Comparison of ENCODE assay signal across 8 cellular contexts in the genomic region with DNA sequence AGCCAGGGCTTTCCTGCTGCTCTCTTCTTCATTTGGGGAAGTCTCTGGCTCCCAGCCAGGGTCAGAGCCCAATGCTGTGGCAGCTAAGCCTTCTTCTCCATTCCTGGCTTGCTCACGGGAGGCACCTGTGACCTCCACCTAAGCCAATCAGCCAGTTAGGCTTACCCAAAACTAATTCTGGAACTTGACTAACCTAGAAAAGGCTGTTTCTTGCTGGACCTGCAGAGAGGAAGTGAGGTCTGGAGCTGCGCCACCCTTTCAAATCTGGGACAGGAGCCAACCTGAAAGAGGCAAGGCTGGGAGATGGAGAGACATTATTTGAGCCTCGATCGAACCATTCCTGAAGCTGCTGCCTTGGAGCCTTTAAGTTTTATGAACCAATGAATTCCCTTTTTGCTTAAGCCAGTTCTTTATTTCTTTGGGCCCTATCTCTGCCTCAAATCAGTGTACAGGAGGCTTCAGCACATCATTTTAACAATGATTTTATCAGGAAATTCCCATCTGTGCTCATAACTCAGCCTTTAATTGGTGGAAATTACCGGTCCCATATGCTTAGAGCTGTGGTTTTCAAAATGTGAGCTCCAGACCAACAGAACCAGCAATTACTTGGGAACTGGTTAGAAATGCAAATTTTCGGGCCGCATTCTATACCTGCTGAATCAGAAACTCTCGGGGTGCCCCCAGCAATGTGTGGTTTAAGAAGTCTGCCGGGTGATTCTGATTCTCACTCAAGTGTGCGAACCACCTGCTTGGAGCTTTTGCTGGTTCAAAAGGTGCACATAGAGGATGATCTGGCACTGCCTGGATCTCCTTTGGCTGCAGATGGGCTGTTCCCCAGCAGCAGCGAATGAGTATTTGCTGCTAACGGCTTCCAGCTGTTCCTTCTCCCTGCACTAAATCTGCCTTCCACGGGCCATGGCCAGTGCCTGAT. TPM values are rescaled to one million over a fixed set of nuclear protein-coding genes. Genes with fewer than 3 reads are reported as not detected.
A peak's percentile ranks its signal among the peaks of the same experiment; 100 is the strongest.
DNase-seq lines count a peak whose midpoint lies in the region; ATAC-seq and TF ChIP-seq lines count a peak whose summit lies in the region.

No MANE protein-coding gene starts in this region.

- no peaks in the 10 kb centered on the region for H4K20me1 ChIP-seq in SK-N-SH (ENCODE audit: insufficient read depth)

- H3K27me3 ChIP-seq in SK-N-SH (ENCODE audit: insufficient read depth) (no peaks in the 10 kb centered on the region), lung (ENCODE audit: control insufficient read depth, insufficient read depth) (no peaks in the 10 kb centered on the region)

- POLR2A ChIA-PET in SK-N-SH (lab: Yijun Ruan, JAX) = interaction anchor here (0.6 kb wide), 1 partner anchor 9 kb away, joined by 4 read pairs; no protein-coding TSS in a partner anchor

- H3F3A ChIP-seq in SK-N-SH (replicated peaks; ENCODE audit: insufficient read depth) = peaks cover 8% of the 10 kb centered on the region

- H3K27ac Mint-ChIP-seq in activated naive CD4-positive, alpha-beta T cell treated with anti-CD3 and anti-CD28 coated beads, Interleukin-2, amount 10 ng/mL, durations not matched to agents 7 days and 5 days = no peak overlapping the region

- 49% methylated on average over 11 of the region's 13 CpGs for WGBS in SK-N-SH (ENCODE audit: low lambda C conversion rate)
- WGBS in lung, 2 donors = 58 to 63% methylated on average over 13 of the region's 13 CpGs

- H2AFZ ChIP-seq in SK-N-SH (ENCODE audit: low read depth) = no peak overlapping the region

- TF ChIP-seq EP300 in SK-N-SH (IDR thresholded peaks at IDR 0.05; ENCODE audit: borderline replicate concordance in 1 of 2, low read depth in 1 of 2, low read length in 1 of 2) = no peak; a peak in 1 of 4 replicates

- TF ChIP-seq RAD21 in SK-N-SH (IDR thresholded peaks at IDR 0.05; ENCODE audit: low read length) = no peak

- H3K4me1 ChIP-seq in SK-N-SH (ENCODE audit: control insufficient read depth in 1 of 2, insufficient read depth in 2 of 2, low read depth in 1 of 2, low read length in 1 of 2) (peaks cover 13 to 32% of the 10 kb centered on the region in 2 experiments), lung (ENCODE audit: control insufficient read depth in 2 of 2, insufficient read depth in 2 of 2, low read length in 2 of 2) (peaks cover 0 to 7% of the 10 kb centered on the region in 2 donors)

- ATAC-seq in HG03095 (IDR thresholded peaks at IDR 0.05; ENCODE audit: unreplicated experiment) (peak; percentile 70), lung (ENCODE audit: insufficient read depth, low FRiP score) (no peak)

- H3K4me3 ChIP-seq in SK-N-SH (ENCODE audit: low read depth in 2 of 2, low read length in 1 of 2) (no peak overlapping the region), lung (no peak overlapping the region)

- no peak overlapping the region for H3K4me2 ChIP-seq in SK-N-SH

- H3K36me3 ChIP-seq in SK-N-SH (replicated peaks in 1 of 2; ENCODE audit: control insufficient read depth in 1 of 2, insufficient read depth in 2 of 2, low read length in 1 of 2) (no peaks in the 10 kb centered on the region), lung (ENCODE audit: control insufficient read depth in 2 of 2, insufficient read depth in 2 of 2, low read length in 2 of 2) (no peaks in the 10 kb centered on the region)

- H3K4me3 Mint-ChIP-seq in activated naive CD4-positive, alpha-beta T cell treated with anti-CD3 and anti-CD28 coated beads, Interleukin-2, amount 10 ng/mL, durations not matched to agents 7 days and 5 days = no peak overlapping the region

- DNase-seq in activated naive CD4-positive, alpha-beta T cell treated with Interleukin-2 at 50 U/mL for 16 hours = peak; percentile 18
- DNase-seq in activated naive CD4-positive, alpha-beta T cell treated with anti-CD3 and anti-CD28 coated beads, Interleukin-2, amount 10 ng/mL, durations not matched to agents 7 days and 5 days = no peak
- DNase-seq in SK-N-SH = peak; percentile 42
- DNase-seq in lung (ENCODE audit: low spot score) = peak; percentile 55
- no peak for DNase-seq in islet precursor cell
- no peak for DNase-seq in NK-92 (lab: John Stamatoyannopoulos, UW; ENCODE audit: unreplicated experiment)
- DNase-seq in ecto neural progenitor cell (ENCODE audit: low spot score) = no peak

- H3K4me1 Mint-ChIP-seq in activated naive CD4-positive, alpha-beta T cell treated with anti-CD3 and anti-CD28 coated beads, Interleukin-2, amount 10 ng/mL, durations not matched to agents 7 days and 5 days = peaks cover 30% of the 10 kb centered on the region

- H3K27ac ChIP-seq in SK-N-SH (ENCODE audit: low read depth in 2 of 2, low read length in 1 of 2) (peak overlapping the region; percentile 35 to 67; a peak in 3 of 4 replicates), lung (ENCODE audit: low read depth in 1 of 2, low read length in 1 of 2) (no peak overlapping the region)

- H3K9me3 ChIP-seq in SK-N-SH = no peaks in the 10 kb centered on the region
- no peaks in the 10 kb centered on the region for H3K9me3 ChIP-seq in lung (ENCODE audit: control insufficient read depth in 2 of 2, insufficient read depth in 1 of 2, low read length in 1 of 2)

- no peaks in the 10 kb centered on the region for H3K9me3 Mint-ChIP-seq in activated naive CD4-positive, alpha-beta T cell treated with anti-CD3 and anti-CD28 coated beads, Interleukin-2, amount 10 ng/mL, durations not matched to agents 7 days and 5 days

- H3K9ac ChIP-seq in SK-N-SH = no peak overlapping the region

- CTCF ChIA-PET in activated naive CD4-positive, alpha-beta T cell treated with anti-CD3 and anti-CD28 coated beads, Interleukin-2, amount 10 ng/mL, durations not matched to agents 7 days and 5 days (lab: Charles Lee) = interaction anchor here (1.0 to 3.0 kb wide), 3 partner anchors 23 to 54 kb away, joined by 3 to 16 read pairs (median 3); no protein-coding TSS in a partner anchor
- CTCF ChIA-PET in SK-N-SH (lab: Yijun Ruan, JAX) = interaction anchor here (0.7 to 1.6 kb wide), 7 partner anchors 20 to 98 kb away, joined by 3 to 6 read pairs (median 4); partner anchors contain the start of gene RNF24

- no peaks in the 10 kb centered on the region for H3K79me2 ChIP-seq in SK-N-SH (ENCODE audit: insufficient read depth)

- H3K27me3 Mint-ChIP-seq in activated naive CD4-positive, alpha-beta T cell treated with anti-CD3 and anti-CD28 coated beads, Interleukin-2, amount 10 ng/mL, durations not matched to agents 7 days and 5 days = peaks cover 39% of the 10 kb centered on the region

- H3K36me3 Mint-ChIP-seq in activated naive CD4-positive, alpha-beta T cell treated with anti-CD3 and anti-CD28 coated beads, Interleukin-2, amount 10 ng/mL, durations not matched to agents 7 days and 5 days = no peaks in the 10 kb centered on the region

- H3K9me2 ChIP-seq in SK-N-SH = no peaks in the 10 kb centered on the region

- no peak for TF ChIP-seq CTCF in SK-N-SH (IDR thresholded peaks at IDR 0.05)
- no peak for TF ChIP-seq CTCF in lung (IDR thresholded peaks at IDR 0.05; ENCODE audit: control extremely low read depth, extremely low read depth)

TF ChIP-seq in SK-N-SH, 30 proteins besides CTCF, POLR2A, EP300 and RAD21 (continues in another document):
- TF ChIP-seq REST (IDR thresholded peaks at IDR 0.05; ENCODE audit: low read depth, low read length) (no peak), MXI1 (IDR thresholded peaks at IDR 0.05; ENCODE audit: low read depth, low read length) (0 out of 2 replicates have a peak, but pooled peaks have one; percentile 1), RCOR1 (IDR thresholded peaks at IDR 0.05; ENCODE audit: low read length) (0 out of 2 replicates have a peak, but pooled peaks have one; percentile 3), FOSL2 (IDR thresholded peaks at IDR 0.05; ENCODE audit: borderline replicate concordance, low read depth) (no peak), ZBTB33 (IDR thresholded peaks at IDR 0.05; ENCODE audit: borderline replicate concordance, low read depth) (no peak)

RNA-seq across cellular contexts. Expression of gene SMOX, which starts 35.9 kb away (rescaled TPM):
- polyA plus RNA-seq in SK-N-SH (2012; rRNA removed) = 7.6 and 17.2 TPM in 2 replicates
- polyA plus RNA-seq in SK-N-SH (2012; cell fraction: cytosol; rRNA removed) = 8.3 and 10.4 TPM in 2 replicates
- polyA plus RNA-seq in SK-N-SH (2012; cell fraction: nucleus; rRNA removed) = 27.9 and 36.1 TPM in 2 replicates
- 1 to 10 TPM; 5.1 to 9.5 TPM for total RNA-seq in lung
- polyA plus RNA-seq in lung = 1 to 10 TPM; 4.1 to 7.6 TPM

Comparison
In these comparisons a context has a peak if more than half of its experiments do, and no peak if none do; other contexts are left out.
1. DNase-seq: peak in activated naive CD4-positive, alpha-beta T cell treated with Interleukin-2 at 50 U/mL for 16 hours (single experiment), SK-N-SH (single experiment) and lung (single experiment); none in activated naive CD4-positive, alpha-beta T cell treated with anti-CD3 and anti-CD28 coated beads, Interleukin-2, amount 10 ng/mL, durations not matched to agents 7 days and 5 days (single experiment), islet precursor cell (single experiment), NK-92 (single experiment) and ecto neural progenitor cell (single experiment).
2. H3K27ac ChIP-seq: peak in SK-N-SH (2 of 2); none in lung (0 of 2).